12 cellular contexts compared by ENCODE assay signal in genomic region chr17:50267074-50267841, GRCh38. TPM values are rescaled to one million over a fixed set of nuclear protein-coding genes. Genes with fewer than 3 reads are reported as not detected.
DNase-seq lines count a peak whose midpoint lies in the region; ATAC-seq, FAIRE-seq and TF ChIP-seq lines count a peak whose summit lies in the region.
"Had no signal": no experiment of that assay in that cellular context is flagged by ENCODE, and none has a peak within 500 bp of the region (broad histone marks: within the 10 kb centered on the region; RNA-seq: fewer than 3 reads in every experiment).

No MANE protein-coding gene starts in this region.

- no peaks in the 10 kb centered on the region for H3K36me3 ChIP-seq in hepatocyte (replicated peaks; ENCODE audit: insufficient read depth, low read depth)
- H3K36me3 ChIP-seq in stomach smooth muscle (ENCODE audit: control insufficient read depth in 2 of 2, insufficient read depth in 2 of 2, low read length in 2 of 2), result no peaks in the 10 kb centered on the region

- H3K4me1 ChIP-seq in hepatocyte (ENCODE audit: insufficient read depth) (peaks cover 90% of the 10 kb centered on the region), stomach smooth muscle (ENCODE audit: control insufficient read depth, insufficient read depth, low read length) (peaks cover 71% of the 10 kb centered on the region)

- no peaks in the 10 kb centered on the region for H4K20me1 ChIP-seq in hepatocyte (ENCODE audit: insufficient read depth, poor library complexity, severe bottlenecking)

- H3K4me3 ChIP-seq in WI38 (ENCODE audit: low read depth, low read length), result peak overlapping the region; percentile 16; the same call in 1 of the 2 replicates
- H3K4me3 ChIP-seq in hepatocyte, result no peak overlapping the region
- H3K4me3 ChIP-seq in stomach smooth muscle (ENCODE audit: low read length in 2 of 2), result peak overlapping the region in 1 of 2 donors; percentile 49

- no peak for ATAC-seq in HG02571 (IDR thresholded peaks at IDR 0.05; ENCODE audit: unreplicated experiment)
- ATAC-seq: activated T-helper 17 cell treated with anti-CD3 and anti-CD28 coated beads, Interleukin-2, amount 50 U/mL, for 72 hours; naive thymus-derived CD4-positive, alpha-beta T cell had no signal

- H3K4me2 ChIP-seq in hepatocyte, result peak overlapping the region; percentile 73

- H3K79me2 ChIP-seq in hepatocyte, result peaks cover 13% of the 10 kb centered on the region

- H2AFZ ChIP-seq in hepatocyte, result no peak overlapping the region

- TF ChIP-seq CTCF in WI38 (IDR thresholded peaks at IDR 0.05; ENCODE audit: low read depth, low read length), result no peak
- no peak for TF ChIP-seq CTCF in hepatocyte (IDR thresholded peaks at IDR 0.05; ENCODE audit: poor library complexity)

- TF ChIP-seq POLR2A in GM12892 (IDR thresholded peaks at IDR 0.05; ENCODE audit: low read depth, low read length), result no peak

- H3K9me3 ChIP-seq in hepatocyte (ENCODE audit: low read depth), result no peaks in the 10 kb centered on the region
- no peaks in the 10 kb centered on the region for H3K9me3 ChIP-seq in stomach smooth muscle (ENCODE audit: control insufficient read depth in 2 of 2, low read length in 2 of 2)

- H3K9ac ChIP-seq in stomach smooth muscle (ENCODE audit: low read length in 2 of 2), result no peak overlapping the region

- no peak for FAIRE-seq in GM12892 (lab: Jason Lieb, UNC)
- no peak for FAIRE-seq in RCC 7860 (lab: Jason Lieb, UNC)

- WGBS in hepatocyte (ENCODE audit: low lambda C conversion rate, missing lambda C conversion rate), result 67% methylated on average over 7 of the region's 10 CpGs

- H3K27ac ChIP-seq in hepatocyte, result peak overlapping the region; percentile 99
- H3K27ac ChIP-seq in stomach smooth muscle (ENCODE audit: low read length), result peak overlapping the region; percentile 73

- H3K27me3 ChIP-seq in hepatocyte (peaks cover 2% of the 10 kb centered on the region), stomach smooth muscle (ENCODE audit: control insufficient read depth in 1 of 2, insufficient read depth in 2 of 2, low read length in 2 of 2) (no peaks in the 10 kb centered on the region)

- DNase-seq in GM12892 (ENCODE audit: insufficient read length), result peak; percentile 12
- peak; percentile 42 for DNase-seq in hepatocyte (ENCODE audit: low spot score)
- DNase-seq in NK-92 (lab: John Stamatoyannopoulos, UW; ENCODE audit: unreplicated experiment), result no peak
- no peak for DNase-seq in RCC 7860 (ENCODE audit: low spot score)
- DNase-seq in stimulated activated CD4-positive, alpha-beta T cell treated with anti-CD3 and anti-CD28 coated beads, Interleukin-12 subunit alpha, Interleukin-12 subunit beta, amount 100 ng/mL, for 4 hours, result no peak
- DNase-seq: NCI-H1930; stimulated activated CD4-positive, alpha-beta T cell treated with anti-CD3 and anti-CD28 coated beads, Interleukin-4, amount 100 ng/mL, for 4 hours had no signal

- H3K9me2 ChIP-seq in hepatocyte (replicated peaks; ENCODE audit: insufficient read depth), result no peaks in the 10 kb centered on the region

RNA-seq across cellular contexts. Expression of gene TMEM92, which starts 7.0 kb away (rescaled TPM):
- not detected for polyA plus RNA-seq in GM12892 (2012; ENCODE audit: missing spikeins)
- 6.9 and 11.3 TPM in 2 replicates for total RNA-seq in hepatocyte
- polyA plus RNA-seq in hepatocyte, result 21.7 and 24.0 TPM in 2 replicates
- polyA plus RNA-seq: naive thymus-derived CD4-positive, alpha-beta T cell had no signal

Comparison
In these comparisons a context has a peak if more than half of its experiments do, and no peak if none do; other contexts are left out.
1. DNase-seq: peak in GM12892 (single experiment) and hepatocyte (single experiment); none in NK-92 (single experiment), RCC 7860 (single experiment) and stimulated activated CD4-positive, alpha-beta T cell treated with anti-CD3 and anti-CD28 coated beads, Interleukin-12 subunit alpha, Interleukin-12 subunit beta, amount 100 ng/mL, for 4 hours (single experiment).